10 cellular contexts compared by ENCODE assay signal in the genomic region with DNA sequence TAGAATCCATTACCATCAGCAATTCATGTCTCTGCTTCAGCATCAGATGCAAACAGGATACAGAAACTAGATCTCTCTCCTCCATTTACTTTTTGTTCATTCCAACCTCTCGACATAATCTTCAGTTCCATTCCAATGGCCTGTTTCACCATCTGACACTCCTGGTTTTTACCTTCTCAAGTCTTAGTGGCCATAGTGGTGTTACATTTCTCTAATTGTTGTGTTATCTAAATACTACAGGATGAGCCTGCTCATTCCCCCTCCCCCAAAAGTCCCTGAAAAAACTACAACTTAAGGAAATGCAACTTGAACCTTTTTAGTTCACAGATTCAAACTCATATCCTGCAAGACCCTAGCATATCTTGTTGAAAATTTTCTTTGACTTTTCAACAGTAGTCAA. TPM values are rescaled to one million over a fixed set of nuclear protein-coding genes. Genes with fewer than 3 reads are reported as not detected.
DNase-seq lines count a peak whose midpoint lies in the region; ATAC-seq, FAIRE-seq and TF ChIP-seq lines count a peak whose summit lies in the region.
"Had no signal": no experiment of that assay in that cellular context is flagged by ENCODE, and none has a peak within 500 bp of the region (broad histone marks: within the 10 kb centered on the region; RNA-seq: fewer than 3 reads in every experiment).

No MANE protein-coding gene starts in this region.

- no peak overlapping the region for H2AFZ ChIP-seq in keratinocyte (ENCODE audit: control insufficient read depth, low read length)

- H3K4me2 ChIP-seq in keratinocyte (ENCODE audit: control insufficient read depth, extremely low read depth, insufficient read depth, low read depth, low read length): peak overlapping the region; percentile 83

- intact Hi-C loops in activated B cell treated with CpG ODN at 0.5 μM for 24 hours (cut with micrococcal nuclease): loop anchor here (5.0 kb wide), 4 partner anchors 33 to 658 kb away; no protein-coding TSS in a partner anchor

- H3K4me1 ChIP-seq in keratinocyte (ENCODE audit: control insufficient read depth, extremely low read depth, insufficient read depth, low read length) (peaks cover 23% of the 10 kb centered on the region), upper lobe of left lung (peaks cover 52 to 65% (median 57%) of the 10 kb centered on the region in 4 donors)

- H3K4me3 ChIP-seq in keratinocyte (ENCODE audit: control insufficient read depth in 2 of 3, extremely low read depth in 1 of 3, insufficient read depth in 2 of 3, low read depth in 1 of 3, low read length in 3 of 3) (peak overlapping the region in 1 of 3 experiments; percentile 99), upper lobe of left lung (no peak overlapping the region)

- no peaks in the 10 kb centered on the region for H3K27me3 Mint-ChIP-seq in stimulated activated naive CD8-positive, alpha-beta T cell treated with anti-CD3 and anti-CD28 coated beads, Interleukin-15, Interleukin-2, amounts not matched to agents 100 ng/mL and 50 ng/mL, for 24 hours
- no peaks in the 10 kb centered on the region for H3K27me3 Mint-ChIP-seq in activated B cell treated with CpG ODN at 0.5 μM for 24 hours

- ATAC-seq in stimulated activated naive CD8-positive, alpha-beta T cell treated with anti-CD3 and anti-CD28 coated beads, Interleukin-15, Interleukin-2, amounts not matched to agents 100 U/mL and 50 U/mL, for 24 hours: no peak
- no peak for ATAC-seq in activated B cell treated with CpG ODN at 0.5 μM for 24 hours (ENCODE audit: low read depth)
- ATAC-seq in GM18861 (IDR thresholded peaks at IDR 0.05; ENCODE audit: unreplicated experiment): no peak
- ATAC-seq in upper lobe of left lung (ENCODE audit: low FRiP score in 2 of 2): no peak

- H3K9me3 Mint-ChIP-seq in stimulated activated naive CD8-positive, alpha-beta T cell treated with anti-CD3 and anti-CD28 coated beads, Interleukin-15, Interleukin-2, amounts not matched to agents 100 ng/mL and 50 ng/mL, for 24 hours: no peaks in the 10 kb centered on the region
- no peaks in the 10 kb centered on the region for H3K9me3 Mint-ChIP-seq in activated B cell treated with CpG ODN at 0.5 μM for 24 hours

- peaks cover 83% of the 10 kb centered on the region for H3K4me1 Mint-ChIP-seq in stimulated activated naive CD8-positive, alpha-beta T cell treated with anti-CD3 and anti-CD28 coated beads, Interleukin-15, Interleukin-2, amounts not matched to agents 100 ng/mL and 50 ng/mL, for 24 hours (ENCODE audit: low read depth)
- peaks cover 76% of the 10 kb centered on the region for H3K4me1 Mint-ChIP-seq in activated B cell treated with CpG ODN at 0.5 μM for 24 hours

- no peak overlapping the region for H3K9ac ChIP-seq in keratinocyte (ENCODE audit: control insufficient read depth, extremely low read depth, insufficient read depth, low read length)

- WGBS in upper lobe of left lung, 2 donors: 39 to 65% methylated on average over 1 of the region's 1 CpG

- H3K36me3 Mint-ChIP-seq in stimulated activated naive CD8-positive, alpha-beta T cell treated with anti-CD3 and anti-CD28 coated beads, Interleukin-15, Interleukin-2, amounts not matched to agents 100 ng/mL and 50 ng/mL, for 24 hours (ENCODE audit: low read depth): peaks cover 4% of the 10 kb centered on the region
- H3K36me3 Mint-ChIP-seq in activated B cell treated with CpG ODN at 0.5 μM for 24 hours (ENCODE audit: low read depth): peaks cover 6% of the 10 kb centered on the region

- dilution Hi-C loops in keratinocyte (cut with MboI; ENCODE audit: extremely low pct_ligation_motif_present, low sequenced_read_pairs): no loop called here

- TF ChIP-seq CTCF in activated B cell treated with CpG ODN at 0.5 μM for 24 hours (IDR thresholded peaks at IDR 0.05) (no peak), keratinocyte (optimal IDR thresholded peaks at IDR 0.05 in 1 of 3, IDR thresholded peaks at IDR 0.05 in 1 of 3, conservative IDR thresholded peaks at IDR 0.05 in 1 of 3; ENCODE audit: extremely low read depth in 1 of 3, insufficient read depth in 2 of 3, low read length in 3 of 3) (no peak), upper lobe of left lung (IDR thresholded peaks at IDR 0.05) (no peak)

- H3K27ac Mint-ChIP-seq in stimulated activated naive CD8-positive, alpha-beta T cell treated with anti-CD3 and anti-CD28 coated beads, Interleukin-15, Interleukin-2, amounts not matched to agents 100 ng/mL and 50 ng/mL, for 24 hours: peak overlapping the region; percentile 96
- peak overlapping the region; percentile 8 for H3K27ac Mint-ChIP-seq in activated B cell treated with CpG ODN at 0.5 μM for 24 hours

- no peak for DNase-seq in stimulated activated naive CD8-positive, alpha-beta T cell treated with anti-CD3 and anti-CD28 coated beads, Interleukin-15, Interleukin-2, amounts not matched to agents 100 U/mL and 50 U/mL, for 24 hours
- DNase-seq in activated B cell treated with CpG ODN at 0.5 μM for 24 hours (no peak), keratinocyte (ENCODE audit: low read depth, low spot score) (no peak), upper lobe of left lung (no peak), DMS53 (lab: John Stamatoyannopoulos, UW) (no peak)
- no peak for DNase-seq in stimulated activated CD4-positive, alpha-beta T cell treated with anti-CD3 and anti-CD28 coated beads, Interleukin-15, amount 100 ng/mL, for 24 hours
- DNase-seq: midbrain, NCI-H774 had no signal

- peak overlapping the region; percentile 92 for H3K4me3 Mint-ChIP-seq in stimulated activated naive CD8-positive, alpha-beta T cell treated with anti-CD3 and anti-CD28 coated beads, Interleukin-15, Interleukin-2, amounts not matched to agents 100 ng/mL and 50 ng/mL, for 24 hours
- peak overlapping the region; percentile 3 for H3K4me3 Mint-ChIP-seq in activated B cell treated with CpG ODN at 0.5 μM for 24 hours

- H3K27me3 ChIP-seq in keratinocyte (ENCODE audit: control insufficient read depth, extremely low read depth, insufficient read depth, low read length) (no peaks in the 10 kb centered on the region), upper lobe of left lung (no peaks in the 10 kb centered on the region)

- H3K27ac ChIP-seq in keratinocyte (ENCODE audit: control insufficient read depth, insufficient read depth, low read length): no peak overlapping the region
- H3K27ac ChIP-seq in upper lobe of left lung: peak overlapping the region in 2 of 4 donors; percentile 18 to 28

- POLR2A ChIA-PET in activated B cell treated with CpG ODN at 0.5 μM for 24 hours (lab: Charles Lee): no interaction called here

- H3K36me3 ChIP-seq in keratinocyte (ENCODE audit: control insufficient read depth in 2 of 2, extremely low read depth in 1 of 2, insufficient read depth in 2 of 2, low read length in 2 of 2) (no peaks in the 10 kb centered on the region), upper lobe of left lung (no peaks in the 10 kb centered on the region)

- H3K9me3 ChIP-seq in keratinocyte (ENCODE audit: control insufficient read depth, low read depth, low read length) (no peaks in the 10 kb centered on the region), upper lobe of left lung (no peaks in the 10 kb centered on the region)

- TF ChIP-seq EP300 in upper lobe of left lung (IDR thresholded peaks at IDR 0.05): no peak

- H3K79me2 ChIP-seq in keratinocyte (ENCODE audit: control insufficient read depth, insufficient read depth, low read length): peaks cover 89% of the 10 kb centered on the region

- CTCF ChIA-PET in activated B cell treated with CpG ODN at 0.5 μM for 24 hours (lab: Charles Lee): no interaction called here

- H4K20me1 ChIP-seq in keratinocyte (ENCODE audit: control insufficient read depth, extremely low read depth, insufficient read depth, low read length): peaks cover 11% of the 10 kb centered on the region

- TF ChIP-seq POLR2A in upper lobe of left lung (IDR thresholded peaks at IDR 0.05): no peak

- peaks cover 5% of the 10 kb centered on the region for H3K9me1 ChIP-seq in keratinocyte (ENCODE audit: control insufficient read depth, extremely low read depth, insufficient read depth, low read length)

- peak; percentile 48 for FAIRE-seq in keratinocyte (lab: Jason Lieb, UNC)

RNA-seq across cellular contexts. Expression of a gene that starts 4.0 kb away (rescaled TPM):
- total RNA-seq in activated B cell treated with CpG ODN at 0.5 μM for 24 hours (24.6 and 26.6 TPM in 2 replicates), upper lobe of left lung (10 to 100 TPM; 10.5 to 47.2 (median 34.8) TPM)
- 18.9 to 25.5 TPM (median 22.3 TPM) in 3 replicates for polyA plus RNA-seq in keratinocyte
- polyA plus RNA-seq in keratinocyte (2011; ENCODE audit: low read depth): 15.8 TPM
- 6.7 and 18.2 TPM in 2 replicates for polyA plus RNA-seq in keratinocyte (2011; cell fraction: cytosol; rRNA removed)
- 24.1 and 31.6 TPM in 2 replicates for polyA plus RNA-seq in keratinocyte (2011; cell fraction: nucleus; rRNA removed)
- polyA plus RNA-seq in keratinocyte (2012; ENCODE audit: low replicate concordance): 16.8 and 26.5 TPM in 2 replicates
- 15.0 to 99.3 TPM (median 54.2 TPM) in 3 replicates for polyA minus RNA-seq in keratinocyte
- polyA minus RNA-seq in keratinocyte (2011; cell fraction: cytosol; rRNA and poly(A)+ RNA removed): 21.9 TPM
- polyA minus RNA-seq in keratinocyte (2011; cell fraction: nucleus; rRNA and poly(A)+ RNA removed): 59.4 and 107 TPM in 2 replicates
